Comparison of ENCODE assay signal across 8 cellular contexts in the genomic region with DNA sequence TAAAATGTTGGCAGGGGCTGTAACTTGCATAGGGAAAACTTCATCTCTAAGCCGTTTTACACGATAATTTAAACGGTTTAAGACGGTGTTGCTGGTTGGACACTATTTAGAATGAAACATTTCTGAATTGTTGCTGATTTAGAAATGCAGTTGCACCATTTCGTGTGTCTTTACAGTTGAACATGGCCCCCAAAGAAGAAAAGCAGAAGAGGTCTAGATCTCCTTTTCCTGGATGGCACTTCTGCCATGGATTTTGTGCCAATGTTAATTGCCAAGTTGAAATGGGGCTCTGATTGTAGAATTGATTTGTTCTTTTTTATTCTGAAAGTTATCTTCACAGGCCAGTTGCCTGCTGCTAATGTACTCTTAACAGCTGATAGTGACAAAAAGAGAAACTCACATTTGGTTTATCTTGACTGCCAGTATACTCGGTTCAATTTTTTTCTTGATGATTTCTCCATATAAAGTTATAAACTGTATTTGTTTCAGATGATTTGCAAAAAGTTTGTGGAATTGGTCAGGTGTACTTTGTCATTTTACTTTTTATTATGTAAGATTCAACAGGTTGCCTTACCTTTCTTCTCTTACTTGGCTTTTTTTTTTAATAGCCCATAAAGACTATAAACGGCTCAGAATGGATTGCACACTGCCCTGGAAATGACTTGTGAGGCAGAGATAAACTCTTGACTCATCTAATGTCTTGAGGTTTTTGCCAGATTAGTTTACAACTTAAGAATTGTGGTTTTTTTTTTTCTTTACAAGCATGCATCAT. TPM values are rescaled to one million over a fixed set of nuclear protein-coding genes. Genes with fewer than 3 reads are reported as not detected.
DNase-seq lines count a peak whose midpoint lies in the region.

No MANE protein-coding gene starts in this region.

- peak; percentile 74 for DNase-seq in EL
- peak; percentile 47 for DNase-seq in KBM-7
- no peak for DNase-seq in activated T-helper 1 cell treated with anti-CD3 and anti-CD28 coated beads, Interleukin-12 subunit alpha, Interleukin-12 subunit beta, Interleukin-2, Interleukin-4 antibody, amounts not matched to agents 30 ng/mL and 10 ng/mL and 1 ng/mL, durations not matched to agents 14 hours and 24 hours and 36 hours (ENCODE audit: low spot score)
- DNase-seq in hepatic stellate cell (ENCODE audit: low spot score): peak; percentile 47
- DNase-seq in NK-92 (lab: John Stamatoyannopoulos, UW; ENCODE audit: unreplicated experiment): no peak
- DNase-seq in NCI-H1930 (lab: John Stamatoyannopoulos, UW): no peak
- DNase-seq in stimulated activated CD4-positive, alpha-beta T cell treated with anti-CD3 and anti-CD28 coated beads, Interleukin-2, amount 100 ng/mL, for 48 hours: no peak

- peak overlapping the region; percentile 93 for H3K27ac ChIP-seq in skeletal muscle tissue (ENCODE audit: low read depth, low read length)

- in situ Hi-C loops in KBM-7 (cut with MboI; ENCODE audit: low pct_unique_long_range_greater_than_20kb, low sequenced_read_pairs): no loop called here

- H3K36me3 ChIP-seq in skeletal muscle tissue (ENCODE audit: control insufficient read depth in 3 of 3, insufficient read depth in 3 of 3, low read length in 3 of 3): no peaks in the 10 kb centered on the region

- no peaks in the 10 kb centered on the region for H3K27me3 ChIP-seq in skeletal muscle tissue (ENCODE audit: control insufficient read depth in 3 of 3, insufficient read depth in 3 of 3, low read length in 3 of 3)

- H3K4me1 Mint-ChIP-seq in activated T-helper 1 cell treated with anti-CD3 and anti-CD28 coated beads, Interleukin-12 subunit alpha, Interleukin-12 subunit beta, Interleukin-2, Interleukin-4 antibody, amounts not matched to agents 30 ng/mL and 10 ng/mL and 1 ng/mL, durations not matched to agents 14 hours and 24 hours and 36 hours (ENCODE audit: low read depth): peaks cover 43% of the 10 kb centered on the region

- H3K27me3 Mint-ChIP-seq in activated T-helper 1 cell treated with anti-CD3 and anti-CD28 coated beads, Interleukin-12 subunit alpha, Interleukin-12 subunit beta, Interleukin-2, Interleukin-4 antibody, amounts not matched to agents 30 ng/mL and 10 ng/mL and 1 ng/mL, durations not matched to agents 14 hours and 24 hours and 36 hours (ENCODE audit: insufficient read depth): peaks cover 2% of the 10 kb centered on the region

- H3K27ac Mint-ChIP-seq in activated T-helper 1 cell treated with anti-CD3 and anti-CD28 coated beads, Interleukin-12 subunit alpha, Interleukin-12 subunit beta, Interleukin-2, Interleukin-4 antibody, amounts not matched to agents 30 ng/mL and 10 ng/mL and 1 ng/mL, durations not matched to agents 14 hours and 24 hours and 36 hours: peak overlapping the region; percentile 82

- peak overlapping the region; percentile 93 for H3K4me3 Mint-ChIP-seq in activated T-helper 1 cell treated with anti-CD3 and anti-CD28 coated beads, Interleukin-12 subunit alpha, Interleukin-12 subunit beta, Interleukin-2, Interleukin-4 antibody, amounts not matched to agents 30 ng/mL and 10 ng/mL and 1 ng/mL, durations not matched to agents 14 hours and 24 hours and 36 hours

- H3K4me1 ChIP-seq in skeletal muscle tissue (ENCODE audit: control insufficient read depth in 3 of 3, insufficient read depth in 3 of 3, low read length in 3 of 3): peaks cover 3 to 23% (median 17%) of the 10 kb centered on the region in 3 donors

- intact Hi-C loops in activated T-helper 1 cell treated with anti-CD3 and anti-CD28 coated beads, Interleukin-12 subunit alpha, Interleukin-12 subunit beta, Interleukin-2, Interleukin-4 antibody, amounts not matched to agents 30 ng/mL and 10 ng/mL and 1 ng/mL, durations not matched to agents 14 hours and 24 hours and 36 hours (cut with micrococcal nuclease): loop anchor here (1.0 to 10.0 kb wide), 9 partner anchors 127 to 1078 kb away; a partner anchor contains a TSS

- H3K9me3 Mint-ChIP-seq in activated T-helper 1 cell treated with anti-CD3 and anti-CD28 coated beads, Interleukin-12 subunit alpha, Interleukin-12 subunit beta, Interleukin-2, Interleukin-4 antibody, amounts not matched to agents 30 ng/mL and 10 ng/mL and 1 ng/mL, durations not matched to agents 14 hours and 24 hours and 36 hours: no peaks in the 10 kb centered on the region

- H3K9ac ChIP-seq in skeletal muscle tissue (ENCODE audit: low read depth in 1 of 3, low read length in 3 of 3): peak overlapping the region; percentile 91 to 94 (median 92)

- no peaks in the 10 kb centered on the region for H3K9me3 ChIP-seq in skeletal muscle tissue (ENCODE audit: control insufficient read depth in 3 of 3, low read length in 3 of 3)

- peak overlapping the region; percentile 89 to 93 (median 92) for H3K4me3 ChIP-seq in skeletal muscle tissue (ENCODE audit: low read length in 3 of 3)

- peaks cover 4% of the 10 kb centered on the region for H3K36me3 Mint-ChIP-seq in activated T-helper 1 cell treated with anti-CD3 and anti-CD28 coated beads, Interleukin-12 subunit alpha, Interleukin-12 subunit beta, Interleukin-2, Interleukin-4 antibody, amounts not matched to agents 30 ng/mL and 10 ng/mL and 1 ng/mL, durations not matched to agents 14 hours and 24 hours and 36 hours (ENCODE audit: low read depth)

RNA-seq across cellular contexts. Expression of a gene that starts 1.4 kb away (rescaled TPM):
- total RNA-seq in activated T-helper 1 cell treated with anti-CD3 and anti-CD28 coated beads, Interleukin-12 subunit alpha, Interleukin-12 subunit beta, Interleukin-2, Interleukin-4 antibody, amounts not matched to agents 30 ng/mL and 10 ng/mL and 1 ng/mL, durations not matched to agents 14 hours and 24 hours and 36 hours: 39.9 and 46.0 TPM in 2 replicates
- 83.0 TPM for total RNA-seq in skeletal muscle tissue

RNA-seq across cellular contexts. Expression of a gene that starts 29.1 kb away (rescaled TPM):
- total RNA-seq in activated T-helper 1 cell treated with anti-CD3 and anti-CD28 coated beads, Interleukin-12 subunit alpha, Interleukin-12 subunit beta, Interleukin-2, Interleukin-4 antibody, amounts not matched to agents 30 ng/mL and 10 ng/mL and 1 ng/mL, durations not matched to agents 14 hours and 24 hours and 36 hours: 0.18 and 0.32 TPM in 2 replicates
- total RNA-seq in skeletal muscle tissue: not detected

Comparison
In these comparisons a context has a peak if more than half of its experiments do, and no peak if none do; other contexts are left out.
1. DNase-seq: peak in EL (single experiment), KBM-7 (single experiment) and hepatic stellate cell (single experiment); none in activated T-helper 1 cell treated with anti-CD3 and anti-CD28 coated beads, Interleukin-12 subunit alpha, Interleukin-12 subunit beta, Interleukin-2, Interleukin-4 antibody, amounts not matched to agents 30 ng/mL and 10 ng/mL and 1 ng/mL, durations not matched to agents 14 hours and 24 hours and 36 hours (single experiment), NK-92 (single experiment), NCI-H1930 (0 of 2) and stimulated activated CD4-positive, alpha-beta T cell treated with anti-CD3 and anti-CD28 coated beads, Interleukin-2, amount 100 ng/mL, for 48 hours (0 of 2).